20 cellular contexts compared by ENCODE assay signal in the genomic region with DNA sequence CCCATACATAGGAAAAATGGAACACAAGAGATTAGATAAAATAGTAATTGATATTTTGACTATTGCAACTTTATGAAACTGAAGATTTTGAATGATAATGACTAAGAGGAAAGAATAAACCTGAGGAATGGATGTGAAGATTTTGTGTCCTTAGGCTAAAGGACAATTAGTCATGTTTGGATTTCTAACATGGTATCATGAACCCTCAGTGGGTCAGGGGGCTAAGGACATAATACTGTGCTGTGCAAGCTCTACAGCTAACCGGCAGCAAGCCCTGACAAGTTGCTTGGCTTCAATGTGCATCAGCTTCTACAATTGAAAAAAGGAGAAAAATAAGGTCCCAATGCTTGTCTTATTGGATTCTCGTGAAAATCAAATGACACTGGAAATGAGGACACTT.
A peak's percentile ranks its signal among the peaks of the same experiment; 100 is the strongest.
DNase-seq lines count a peak whose midpoint lies in the region; ATAC-seq and TF ChIP-seq lines count a peak whose summit lies in the region.
"Had no signal": no experiment of that assay in that cellular context is flagged by ENCODE, and none has a peak within 500 bp of the region (broad histone marks: within the 10 kb centered on the region; RNA-seq: fewer than 3 reads in every experiment).

No MANE protein-coding gene starts in this region.

- H3K27me3 ChIP-seq in PC-3 (ENCODE audit: low read length) (no peaks in the 10 kb centered on the region), neural progenitor cell (no peaks in the 10 kb centered on the region), gastrocnemius medialis (no peaks in the 10 kb centered on the region)
- H3K27me3 ChIP-seq: BLaER1 treated with 17β-estradiol and CSF1 and Interleukin-3, amounts not matched to agents 10 nM and 100 nM had no signal

- no peak overlapping the region for H3K27ac Mint-ChIP-seq in neural progenitor cell
- H3K27ac Mint-ChIP-seq: CD4-positive, alpha-beta T cell had no signal

- TF ChIP-seq CTCF in PC-3 (conservative IDR thresholded peaks at IDR 0.05; ENCODE audit: low read depth, low read length) = no peak
- no peak for TF ChIP-seq CTCF in epithelial cell of esophagus (IDR thresholded peaks at IDR 0.05; ENCODE audit: insufficient read depth, low read depth, low read length, missing control alignments)
- TF ChIP-seq CTCF in neural progenitor cell (IDR thresholded peaks at IDR 0.05) = no peak
- no peak for TF ChIP-seq CTCF in gastrocnemius medialis (IDR thresholded peaks at IDR 0.05 in 4 of 5, conservative IDR thresholded peaks at IDR 0.05 in 1 of 5)

- BruUV-seq in PC-3 (replicated peaks; lab: Mats Ljungman, UMichigan) = no TSS peak

- H3K4me1 ChIP-seq in PC-3 (ENCODE audit: insufficient read depth, low read length) = peaks cover 40% of the 10 kb centered on the region
- peaks cover 20% of the 10 kb centered on the region for H3K4me1 ChIP-seq in neural progenitor cell
- H3K4me1 ChIP-seq in gastrocnemius medialis = peaks cover 0 to 3% of the 10 kb centered on the region in 2 donors
- H3K4me1 ChIP-seq: A549; BLaER1 treated with 17β-estradiol and CSF1 and Interleukin-3, amounts not matched to agents 10 nM and 100 nM had no signal

- H3K36me3 Mint-ChIP-seq in neural progenitor cell = no peaks in the 10 kb centered on the region

- H2AFZ ChIP-seq in PC-3 (ENCODE audit: low read length) (no peak overlapping the region), neural progenitor cell (replicated peaks) (no peak overlapping the region)
- H2AFZ ChIP-seq: GM23248 had no signal

- in situ Hi-C loops in gastrocnemius medialis (cut with MboI; ENCODE audit: low sequenced_read_pairs in 4 of 4) = loop anchor here in 1 of 4 donors (25.0 kb wide), 1 partner anchor 490 kb away; a partner anchor contains a TSS

- CTCF ChIA-PET in PC-3 (lab: Charles Lee) = no interaction called here

- H3K79me2 ChIP-seq in PC-3 (ENCODE audit: low read length) = no peaks in the 10 kb centered on the region
- no peaks in the 10 kb centered on the region for H3K79me2 ChIP-seq in neural progenitor cell (ENCODE audit: low read depth)

- H3F3A ChIP-seq in PC-3 (ENCODE audit: low read length, unreplicated experiment) (no peaks in the 10 kb centered on the region), neural progenitor cell (ENCODE audit: low read depth) (peaks cover 8% of the 10 kb centered on the region)

- H3K4me2 ChIP-seq in PC-3 (ENCODE audit: low read length) (peak overlapping the region; percentile 8), neural progenitor cell (peak overlapping the region; percentile 42)
- H3K4me2 ChIP-seq: A549; BLaER1 treated with 17β-estradiol and CSF1 and Interleukin-3, amounts not matched to agents 10 nM and 100 nM had no signal

- peak overlapping the region; percentile 2; the same call in 1 of the 2 replicates for H3K9ac ChIP-seq in PC-3 (ENCODE audit: low read length)
- H3K9ac ChIP-seq in neural progenitor cell = no peak overlapping the region
- H3K9ac ChIP-seq: BLaER1 treated with 17β-estradiol and CSF1 and Interleukin-3, amounts not matched to agents 10 nM and 100 nM; GM23248 had no signal

- no peak for ATAC-seq in PC-3
- no peak for ATAC-seq in gastrocnemius medialis
- ATAC-seq: A549, K562 had no signal

- H4K20me1 ChIP-seq in PC-3 (ENCODE audit: low read length) (no peaks in the 10 kb centered on the region), neural progenitor cell (ENCODE audit: low read depth) (no peaks in the 10 kb centered on the region)
- H4K20me1 ChIP-seq: BLaER1 treated with 17β-estradiol and CSF1 and Interleukin-3, amounts not matched to agents 10 nM and 100 nM had no signal

- H3K4me3 ChIP-seq in PC-3 (ENCODE audit: low read length) = no peak overlapping the region
- no peak overlapping the region for H3K4me3 ChIP-seq in epithelial cell of esophagus (ENCODE audit: low read length)
- no peak overlapping the region for H3K4me3 ChIP-seq in neural progenitor cell
- H3K4me3 ChIP-seq in gastrocnemius medialis = no peak overlapping the region
- H3K4me3 ChIP-seq: A549; BLaER1 treated with 17β-estradiol and CSF1 and Interleukin-3, amounts not matched to agents 10 nM and 100 nM; GM23248; K562 had no signal

- H3K9me3 Mint-ChIP-seq in neural progenitor cell = no peaks in the 10 kb centered on the region
- H3K9me3 Mint-ChIP-seq: CD4-positive, alpha-beta T cell; H9 had no signal

- no peaks in the 10 kb centered on the region for H3K9me3 ChIP-seq in PC-3 (ENCODE audit: low read length)
- H3K9me3 ChIP-seq in neural progenitor cell (ENCODE audit: low read depth) = no peaks in the 10 kb centered on the region
- no peaks in the 10 kb centered on the region for H3K9me3 ChIP-seq in gastrocnemius medialis
- H3K9me3 ChIP-seq: A549; BLaER1 treated with 17β-estradiol and CSF1 and Interleukin-3, amounts not matched to agents 10 nM and 100 nM had no signal

- H3K9me2 ChIP-seq in PC-3 (replicated peaks; ENCODE audit: low read length) = no peaks in the 10 kb centered on the region

- H3K4me1 Mint-ChIP-seq in neural progenitor cell = no peaks in the 10 kb centered on the region

- H3K36me3 ChIP-seq in PC-3 (ENCODE audit: low read depth, low read length) = no peaks in the 10 kb centered on the region
- H3K36me3 ChIP-seq in neural progenitor cell = no peaks in the 10 kb centered on the region
- H3K36me3 ChIP-seq in gastrocnemius medialis = no peaks in the 10 kb centered on the region
- H3K36me3 ChIP-seq: BLaER1 treated with 17β-estradiol and CSF1 and Interleukin-3, amounts not matched to agents 10 nM and 100 nM had no signal

- peak; percentile 34 for DNase-seq in HPDE6-E6E7 (ENCODE audit: extremely low spot score)
- DNase-seq in PC-3 = peak; percentile 58
- peak; percentile 72 for DNase-seq in epithelial cell of esophagus (ENCODE audit: low read depth)
- no peak for DNase-seq in neural progenitor cell (ENCODE audit: low spot score)
- DNase-seq in dermis blood vessel endothelial cell = no peak
- no peak for DNase-seq in gastrocnemius medialis
- DNase-seq in NCI-H2107 treated with DMSO at 0.1 percent for 48 hours (lab: John Stamatoyannopoulos, UW; ENCODE audit: unreplicated experiment) = no peak
- DNase-seq: AML-193; CD4-positive, alpha-beta T cell; H9; Kasumi-1; NCI-H1092 treated with DMSO at 0.1 percent for 48 hours; NCI-H1436; NCI-H187; NCI-H2227 treated with DMSO at 0.1 percent for 48 hours; SHP77 had no signal

- no peak overlapping the region for H3K4me3 Mint-ChIP-seq in neural progenitor cell
- H3K4me3 Mint-ChIP-seq: CD4-positive, alpha-beta T cell; H9 had no signal

- peak overlapping the region; percentile 57 for H3K27ac ChIP-seq in PC-3 (ENCODE audit: low read length)
- no peak overlapping the region for H3K27ac ChIP-seq in neural progenitor cell
- no peak overlapping the region for H3K27ac ChIP-seq in gastrocnemius medialis
- H3K27ac ChIP-seq: A549; BLaER1 treated with 17β-estradiol and CSF1 and Interleukin-3, amounts not matched to agents 10 nM and 100 nM; GM23248 had no signal

- TF ChIP-seq POLR2A in gastrocnemius medialis (IDR thresholded peaks at IDR 0.05) = no peak

- H3K27me3 Mint-ChIP-seq in neural progenitor cell (ENCODE audit: insufficient read depth, low read depth) = peaks cover 2% of the 10 kb centered on the region

- POLR2A ChIA-PET in PC-3 (lab: Charles Lee; ENCODE audit: unreplicated experiment) = interaction anchor here (0.6 kb wide), 1 partner anchor 288 kb away, joined by 5 read pairs; no protein-coding TSS in a partner anchor

- intact Hi-C loops in PC-3 (cut with micrococcal nuclease) = no loop called here
- intact Hi-C loops in gastrocnemius medialis (cut with DNase I; ENCODE audit: low total_unique reads) = no loop called here

Comparison
In these comparisons a context has a peak if more than half of its experiments do, and no peak if none do; other contexts are left out.
1. DNase-seq: peak in HPDE6-E6E7 (single experiment), PC-3 (single experiment) and epithelial cell of esophagus (single experiment); none in neural progenitor cell (single experiment), dermis blood vessel endothelial cell (single experiment), gastrocnemius medialis (0 of 2) and NCI-H2107 treated with DMSO at 0.1 percent for 48 hours (single experiment).